36 cellular contexts compared by ENCODE assay signal in the genomic region with DNA sequence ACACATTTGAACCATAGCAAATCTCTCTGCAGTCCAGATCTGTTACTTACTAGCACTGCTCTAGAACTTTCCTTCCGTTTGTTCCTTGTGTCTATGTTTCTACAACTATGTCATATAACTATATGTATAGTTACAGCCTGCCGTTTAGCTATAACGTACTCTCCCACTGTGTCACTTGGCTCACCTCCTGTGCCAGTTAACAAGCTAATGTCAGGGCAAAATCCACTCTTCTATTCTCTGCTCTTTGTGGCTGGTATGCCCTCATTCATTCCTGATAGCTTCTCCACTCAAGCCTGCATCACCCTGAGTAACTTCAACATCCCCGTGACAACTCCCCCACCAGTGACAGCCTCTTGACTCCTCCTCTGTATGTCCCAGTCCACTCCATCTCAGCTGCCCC.
"Had no signal": no experiment of that assay in that cellular context is flagged by ENCODE, and none has a peak within 500 bp of the region (broad histone marks: within the 10 kb centered on the region; RNA-seq: fewer than 3 reads in every experiment).

No MANE protein-coding gene starts in this region.

- H3K4me1 ChIP-seq: ascending aorta had no signal

- H3K27ac ChIP-seq: ascending aorta, cardiac muscle cell, VCaP had no signal

- H3K27ac Mint-ChIP-seq: activated B cell treated with CpG ODN at 0.5 μM for 24 hours; activated CD4-positive, alpha-beta memory T cell treated with anti-CD3 and anti-CD28 coated beads for 36 hours; activated CD4-positive, alpha-beta T cell treated with anti-CD3 and anti-CD28 coated beads, Interleukin-2, amount 10 ng/mL, durations not matched to agents 24 days and 14 days; activated CD8-positive, alpha-beta memory T cell treated with anti-CD3 and anti-CD28 coated beads, Interleukin-2, amount 10 ng/mL, durations not matched to agents 7 days and 5 days; activated CD8-positive, alpha-beta T cell treated with anti-CD3 and anti-CD28 coated beads for 36 hours; activated naive CD4-positive, alpha-beta T cell treated with anti-CD3 and anti-CD28 coated beads, Interleukin-2, amount 10 ng/mL, durations not matched to agents 7 days and 5 days; activated naive CD4-positive, alpha-beta T cell treated with anti-CD3 and anti-CD28 coated beads, Interleukin-2, amount 50 U/mL, for 24 hours; activated naive CD8-positive, alpha-beta T cell; activated naive CD8-positive, alpha-beta T cell treated with anti-CD3 and anti-CD28 coated beads, Interleukin-2, amount 10 ng/mL, durations not matched to agents 7 days and 5 days; activated naive CD8-positive, alpha-beta T cell treated with anti-CD3 and anti-CD28 coated beads, Interleukin-2, amount 50 U/mL, for 24 hours; activated T-cell treated with anti-CD3 and anti-CD28 coated beads, Interleukin-2, amount 50 U/mL, for 24 hours; activated T-helper 2 cell treated with anti-CD3 and anti-CD28 coated beads, Interferon-gamma antibody, Interleukin-2, Interleukin-4, amounts not matched to agents 10 μg/mL and 5 μg/mL and 100 μg/mL, durations not matched to agents 14 hours and 24 hours and 36 hours; brain; T-helper 1 cell treated with Interleukin-12 subunit alpha and Interleukin-12 subunit beta and Interleukin-4 antibody, amounts not matched to agents 30 μg/mL and 1 μg/mL, for 36 hours; T-helper 2 cell treated with Interferon-gamma antibody and Interleukin-4, amounts not matched to agents 5 μg/mL and 100 μg/mL, for 36 hours had no signal

- H3K4me1 Mint-ChIP-seq: activated B cell treated with CpG ODN at 0.5 μM for 24 hours; activated CD4-positive, alpha-beta T cell treated with anti-CD3 and anti-CD28 coated beads, Interleukin-2, amount 10 ng/mL, durations not matched to agents 24 days and 14 days; activated CD8-positive, alpha-beta memory T cell treated with anti-CD3 and anti-CD28 coated beads, Interleukin-2, amount 10 ng/mL, durations not matched to agents 7 days and 5 days; activated naive CD4-positive, alpha-beta T cell treated with anti-CD3 and anti-CD28 coated beads, Interleukin-2, amount 10 ng/mL, durations not matched to agents 7 days and 5 days; activated naive CD4-positive, alpha-beta T cell treated with anti-CD3 and anti-CD28 coated beads, Interleukin-2, amount 50 U/mL, for 24 hours; activated naive CD8-positive, alpha-beta T cell treated with anti-CD3 and anti-CD28 coated beads, Interleukin-2, amount 10 ng/mL, durations not matched to agents 7 days and 5 days; activated naive CD8-positive, alpha-beta T cell treated with anti-CD3 and anti-CD28 coated beads, Interleukin-2, amount 50 U/mL, for 24 hours; central memory CD8-positive, alpha-beta T cell had no signal

- H3K27me3 ChIP-seq: ascending aorta, cardiac muscle cell had no signal

- H3K9me3 ChIP-seq: ascending aorta had no signal

- H3K36me3 ChIP-seq: ascending aorta, cardiac muscle cell had no signal

- ATAC-seq: activated CD8-positive, alpha-beta memory T cell treated with anti-CD3 and anti-CD28 coated beads, Interleukin-2, amount 10 ng/mL, durations not matched to agents 7 days and 5 days; activated CD8-positive, alpha-beta T cell treated with anti-CD3 and anti-CD28 coated beads for 36 hours; activated naive CD8-positive, alpha-beta T cell treated with anti-CD3 and anti-CD28 coated beads, Interleukin-2, amount 50 U/mL, for 24 hours had no signal

- H3K36me3 Mint-ChIP-seq: activated CD4-positive, alpha-beta memory T cell treated with anti-CD3 and anti-CD28 coated beads for 36 hours; activated CD8-positive, alpha-beta memory T cell treated with anti-CD3 and anti-CD28 coated beads, Interleukin-2, amount 10 ng/mL, durations not matched to agents 7 days and 5 days; activated naive CD4-positive, alpha-beta T cell treated with anti-CD3 and anti-CD28 coated beads, Interleukin-2, amount 10 ng/mL, durations not matched to agents 7 days and 5 days; activated naive CD4-positive, alpha-beta T cell treated with anti-CD3 and anti-CD28 coated beads, Interleukin-2, amount 50 U/mL, for 24 hours; activated naive CD8-positive, alpha-beta T cell; activated naive CD8-positive, alpha-beta T cell treated with anti-CD3 and anti-CD28 coated beads, Interleukin-2, amount 10 ng/mL, durations not matched to agents 7 days and 5 days; brain had no signal

- H3K27me3 Mint-ChIP-seq: activated B cell treated with CpG ODN at 0.5 μM for 24 hours; activated CD4-positive, alpha-beta memory T cell treated with anti-CD3 and anti-CD28 coated beads for 36 hours; activated CD4-positive, alpha-beta T cell treated with anti-CD3 and anti-CD28 coated beads, Interleukin-2, amount 10 ng/mL, durations not matched to agents 24 days and 14 days; activated CD8-positive, alpha-beta memory T cell treated with anti-CD3 and anti-CD28 coated beads, Interleukin-2, amount 10 ng/mL, durations not matched to agents 7 days and 5 days; central memory CD8-positive, alpha-beta T cell had no signal

- H3K4me3 ChIP-seq: ascending aorta, cardiac muscle cell had no signal

- H3K4me3 Mint-ChIP-seq: activated B cell treated with CpG ODN at 0.5 μM for 24 hours; activated CD4-positive, alpha-beta memory T cell treated with anti-CD3 and anti-CD28 coated beads for 36 hours; activated CD4-positive, alpha-beta T cell treated with anti-CD3 and anti-CD28 coated beads, Interleukin-2, amount 10 ng/mL, durations not matched to agents 24 days and 14 days; activated CD8-positive, alpha-beta memory T cell treated with anti-CD3 and anti-CD28 coated beads, Interleukin-2, amount 10 ng/mL, durations not matched to agents 7 days and 5 days; activated CD8-positive, alpha-beta T cell treated with anti-CD3 and anti-CD28 coated beads for 36 hours; activated naive CD4-positive, alpha-beta T cell treated with anti-CD3 and anti-CD28 coated beads, Interleukin-2, amount 10 ng/mL, durations not matched to agents 7 days and 5 days; activated naive CD4-positive, alpha-beta T cell treated with anti-CD3 and anti-CD28 coated beads, Interleukin-2, amount 50 U/mL, for 24 hours; activated naive CD8-positive, alpha-beta T cell; activated naive CD8-positive, alpha-beta T cell treated with anti-CD3 and anti-CD28 coated beads, Interleukin-2, amount 10 ng/mL, durations not matched to agents 7 days and 5 days; activated naive CD8-positive, alpha-beta T cell treated with anti-CD3 and anti-CD28 coated beads, Interleukin-2, amount 50 U/mL, for 24 hours; activated T-cell treated with anti-CD3 and anti-CD28 coated beads, Interleukin-2, amount 50 U/mL, for 24 hours; brain; central memory CD8-positive, alpha-beta T cell; T-helper 1 cell treated with Interleukin-12 subunit alpha and Interleukin-12 subunit beta and Interleukin-4 antibody, amounts not matched to agents 30 μg/mL and 1 μg/mL, for 36 hours; T-helper 2 cell treated with Interferon-gamma antibody and Interleukin-4, amounts not matched to agents 5 μg/mL and 100 μg/mL, for 36 hours had no signal

- H3K9me3 Mint-ChIP-seq: activated B cell treated with CpG ODN at 0.5 μM for 24 hours; activated CD4-positive, alpha-beta memory T cell treated with anti-CD3 and anti-CD28 coated beads for 36 hours; activated CD4-positive, alpha-beta T cell treated with anti-CD3 and anti-CD28 coated beads, Interleukin-2, amount 10 ng/mL, durations not matched to agents 24 days and 14 days; activated CD8-positive, alpha-beta T cell treated with anti-CD3 and anti-CD28 coated beads for 36 hours; activated naive CD4-positive, alpha-beta T cell treated with anti-CD3 and anti-CD28 coated beads, Interleukin-2, amount 10 ng/mL, durations not matched to agents 7 days and 5 days; activated naive CD4-positive, alpha-beta T cell treated with anti-CD3 and anti-CD28 coated beads, Interleukin-2, amount 50 U/mL, for 24 hours; activated naive CD8-positive, alpha-beta T cell treated with anti-CD3 and anti-CD28 coated beads, Interleukin-2, amount 10 ng/mL, durations not matched to agents 7 days and 5 days; activated T-cell treated with anti-CD3 and anti-CD28 coated beads, Interleukin-2, amount 50 U/mL, for 24 hours; activated T-helper 2 cell treated with anti-CD3 and anti-CD28 coated beads, Interferon-gamma antibody, Interleukin-2, Interleukin-4, amounts not matched to agents 10 μg/mL and 5 μg/mL and 100 μg/mL, durations not matched to agents 14 hours and 24 hours and 36 hours; T-helper 1 cell treated with Interleukin-12 subunit alpha and Interleukin-12 subunit beta and Interleukin-4 antibody, amounts not matched to agents 30 μg/mL and 1 μg/mL, for 36 hours; T-helper 2 cell treated with Interferon-gamma antibody and Interleukin-4, amounts not matched to agents 5 μg/mL and 100 μg/mL, for 36 hours had no signal

- DNase-seq: activated B cell treated with CpG ODN at 0.5 μM for 24 hours; activated CD4-positive, alpha-beta memory T cell treated with anti-CD3 and anti-CD28 coated beads for 36 hours; activated CD4-positive, alpha-beta T cell treated with anti-CD3 and anti-CD28 coated beads for 4 hours; activated CD4-positive, alpha-beta T cell treated with anti-CD3 and anti-CD28 coated beads, Interleukin-2, amount 10 ng/mL, durations not matched to agents 24 days and 14 days; activated CD4-positive, alpha-beta T cell treated with anti-CD3 and anti-CD28 coated beads, Interleukin-2, amount 50 U/mL, for 1 hour; activated CD4-positive, alpha-beta T cell treated with anti-CD3 and anti-CD28 coated beads, Interleukin-2, amount 50 U/mL, for 4 hours; activated CD4-positive, CD25-positive, alpha-beta regulatory T cell treated with anti-CD3 and anti-CD28 coated beads, Interleukin-2, amount 50 U/mL, for 72 hours; activated CD8-positive, alpha-beta memory T cell treated with anti-CD3 and anti-CD28 coated beads for 24 hours; activated CD8-positive, alpha-beta memory T cell treated with anti-CD3 and anti-CD28 coated beads, Interleukin-2, amount 10 ng/mL, durations not matched to agents 7 days and 5 days; activated CD8-positive, alpha-beta memory T cell treated with anti-CD3 and anti-CD28 coated beads, Interleukin-2, amount 50 U/mL, for 48 hours; activated CD8-positive, alpha-beta T cell treated with anti-CD3 and anti-CD28 coated beads for 36 hours; activated effector memory CD4-positive, alpha-beta T cell treated with Interleukin-2 at 50 U/mL for 16 hours; activated gamma-delta T cell; activated naive CD4-positive, alpha-beta T cell treated with anti-CD3 and anti-CD28 coated beads, Interleukin-2, amount 10 ng/mL, durations not matched to agents 7 days and 5 days; activated naive CD4-positive, alpha-beta T cell treated with Interleukin-2 at 50 U/mL for 16 hours; activated naive CD8-positive, alpha-beta T cell treated with anti-CD3 and anti-CD28 coated beads, Interleukin-2, amount 10 ng/mL, durations not matched to agents 7 days and 5 days; activated naive CD8-positive, alpha-beta T cell treated with anti-CD3 and anti-CD28 coated beads, Interleukin-2, amount 50 U/mL, for 24 hours; activated T-cell treated with anti-CD3 and anti-CD28 coated beads, Interleukin-2, amount 50 U/mL, for 24 hours; activated T-cell treated with anti-CD3 and anti-CD28 coated beads, Interleukin-2, amount 50 U/mL, for 48 hours; amygdala; anterior cingulate cortex; caudate nucleus; cerebellar nuclear complex; T-helper 1 cell; T-helper 2 cell; T-helper 9 cell had no signal
